19 cellular contexts compared by ENCODE assay signal in the genomic region with DNA sequence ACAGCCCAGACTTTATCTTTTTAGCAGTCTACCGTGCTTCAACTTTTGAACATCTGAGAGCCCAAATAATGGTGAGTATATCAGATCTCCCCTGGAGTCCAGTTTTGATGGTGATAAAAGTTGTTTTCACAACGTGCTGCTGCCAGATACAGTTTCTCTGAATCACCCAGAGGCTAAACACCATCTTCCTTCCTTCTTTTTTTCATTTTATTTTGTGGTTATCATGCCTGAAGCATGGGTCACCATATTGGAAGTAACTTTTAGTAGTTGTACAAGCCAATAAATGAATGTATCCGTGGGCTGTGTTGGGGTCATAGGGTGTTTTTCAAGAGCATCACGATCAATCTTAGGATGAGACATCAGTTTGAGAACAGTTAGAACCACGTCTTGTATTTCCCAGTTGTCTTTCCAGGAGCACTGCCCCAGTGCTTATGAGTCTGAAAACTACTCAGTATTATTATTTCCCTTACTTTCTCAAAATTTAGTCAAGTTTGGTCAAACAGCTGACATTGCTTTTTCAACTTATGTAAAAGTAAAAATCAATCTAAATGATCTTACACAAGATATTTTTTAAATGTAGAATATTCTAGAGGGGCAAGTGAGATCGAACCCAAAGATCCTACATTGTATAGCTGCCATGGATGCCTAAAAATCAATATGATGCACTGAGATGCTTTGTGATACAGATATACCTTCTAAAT.
A peak's percentile ranks its signal among the peaks of the same experiment; 100 is the strongest.
DNase-seq lines count a peak whose midpoint lies in the region; ATAC-seq, FAIRE-seq and TF ChIP-seq lines count a peak whose summit lies in the region.
"Had no signal": no experiment of that assay in that cellular context is flagged by ENCODE, and none has a peak within 500 bp of the region (broad histone marks: within the 10 kb centered on the region; RNA-seq: fewer than 3 reads in every experiment).

No MANE protein-coding gene starts in this region.

- H3K9me3 Mint-ChIP-seq in activated naive CD4-positive, alpha-beta T cell treated with anti-CD3 and anti-CD28 coated beads, Interleukin-2, amount 50 U/mL, for 72 hours, result peaks cover 13 to 15% of the 10 kb centered on the region in 2 donors

- no peaks in the 10 kb centered on the region for H3K4me1 ChIP-seq in A549
- no peaks in the 10 kb centered on the region for H3K4me1 ChIP-seq in K562 (replicated peaks in 1 of 2; ENCODE audit: control insufficient read depth in 2 of 2, insufficient read depth in 2 of 2, low read length in 2 of 2)
- H3K4me1 ChIP-seq: HAP-1 had no signal

- no peaks in the 10 kb centered on the region for H3K36me3 Mint-ChIP-seq in activated naive CD4-positive, alpha-beta T cell treated with anti-CD3 and anti-CD28 coated beads, Interleukin-2, amount 50 U/mL, for 72 hours

- in situ Hi-C loops in K562 (cut with MboI), result no loop called here

- CTCF ChIA-PET in A549 (lab: Yijun Ruan, JAX), result interaction anchor here (0.6 kb wide), 1 partner anchor 73 kb away, joined by 3 read pairs; no protein-coding TSS in a partner anchor
- CTCF ChIA-PET in K562 (lab: Yijun Ruan, JAX; ENCODE audit: low intra/inter-chr PET ratio), result no interaction called here

- no peaks in the 10 kb centered on the region for H3K36me3 ChIP-seq in K562 (ENCODE audit: control insufficient read depth, insufficient read depth, low read length)
- H3K36me3 ChIP-seq: HAP-1 had no signal

- H2AFZ ChIP-seq in K562 (ENCODE audit: low read depth, low read length), result no peak overlapping the region

- TF ChIP-seq CTCF in A549 (IDR thresholded peaks at IDR 0.05), result no peak
- no peak for TF ChIP-seq CTCF in K562 (IDR thresholded peaks at IDR 0.05 in 2 of 3, conservative IDR thresholded peaks at IDR 0.05 in 1 of 3; ENCODE audit: insufficient read depth in 2 of 3, low read depth in 1 of 3, low read length in 3 of 3)

- TF ChIP-seq RAD21 in A549 (conservative IDR thresholded peaks at IDR 0.05 in 1 of 2, IDR thresholded peaks at IDR 0.05 in 1 of 2) (no peak), K562 (CRISPR knock-in tag; conservative IDR thresholded peaks at IDR 0.05 in 1 of 2, IDR thresholded peaks at IDR 0.05 in 1 of 2) (no peak)

- H3K9ac ChIP-seq in K562 (ENCODE audit: insufficient read depth in 1 of 2, low read depth in 2 of 2, low read length in 2 of 2), result no peak overlapping the region

- intact Hi-C loops in K562 (cut with micrococcal nuclease), result no loop called here

- H3K27me3 ChIP-seq in K562 (ENCODE audit: control insufficient read depth in 2 of 2, insufficient read depth in 2 of 2, low read length in 2 of 2), result no peaks in the 10 kb centered on the region

- DNase-seq in A549 (ENCODE audit: low read depth in 1 of 2, low spot score in 1 of 2), result no peak
- peak; percentile 5 for DNase-seq in GM03348 (ENCODE audit: low spot score)
- peak; percentile 10 for DNase-seq in LHCN-M2 (ENCODE audit: low read depth)
- DNase-seq in K562 (ENCODE audit: extremely low read depth in 1 of 4, low spot score in 3 of 4), result no peak
- DNase-seq in activated naive CD4-positive, alpha-beta T cell treated with anti-CD3 and anti-CD28 coated beads, Interleukin-2, amount 50 U/mL, for 72 hours (ENCODE audit: low spot score in 2 of 2), result no peak
- DNase-seq in SIG-M5 treated with dmso at 0.1 percent for 504 hours (lab: John Stamatoyannopoulos, UW; ENCODE audit: unreplicated experiment), result no peak
- no peak for DNase-seq in central memory CD4-positive, alpha-beta T cell
- DNase-seq: 8988T; ACHN; C1 segment of cervical spinal cord; CD4-positive, alpha-beta T cell; DMS79; GDM1; KG1 had no signal

- peaks cover 7% of the 10 kb centered on the region; the same call in 2 of the 3 replicates for H3K9me3 ChIP-seq in A549
- H3K9me3 ChIP-seq in K562 (replicated peaks; ENCODE audit: control insufficient read depth, insufficient read depth, low read depth, low read length), result no peaks in the 10 kb centered on the region
- H3K9me3 ChIP-seq: HAP-1 had no signal

- peak; percentile 51 for FAIRE-seq in A549 (lab: Jason Lieb, UNC)
- FAIRE-seq in K562 (lab: Jason Lieb, UNC), result no peak
- FAIRE-seq: H1, HTR-8/SVneo had no signal

- H3K4me2 ChIP-seq in A549 (no peak overlapping the region), K562 (ENCODE audit: insufficient read depth, low read length) (no peak overlapping the region)

- no peaks in the 10 kb centered on the region for H3K79me2 ChIP-seq in K562 (ENCODE audit: control insufficient read depth, insufficient read depth, low read length)

- no peak for TF ChIP-seq EP300 in A549 (IDR thresholded peaks at IDR 0.05)
- no peak for TF ChIP-seq EP300 in K562 (IDR thresholded peaks at IDR 0.05; ENCODE audit: low read length)

- H4K20me1 ChIP-seq in K562 (replicated peaks; ENCODE audit: control insufficient read depth, insufficient read depth, low read length), result no peaks in the 10 kb centered on the region

- no peak overlapping the region for H3K4me3 ChIP-seq in A549
- H3K4me3 ChIP-seq in K562, result no peak overlapping the region
- H3K4me3 ChIP-seq: HAP-1 had no signal

- TF ChIP-seq POLR2A in A549 (IDR thresholded peaks at IDR 0.05; ENCODE audit: low read length), result no peak
- TF ChIP-seq POLR2A in K562 (conservative IDR thresholded peaks at IDR 0.05), result no peak

- no peak overlapping the region for H3K27ac Mint-ChIP-seq in activated naive CD4-positive, alpha-beta T cell treated with anti-CD3 and anti-CD28 coated beads, Interleukin-2, amount 50 U/mL, for 72 hours
- H3K27ac Mint-ChIP-seq: B cell; CD4-positive, alpha-beta T cell had no signal

- POLR2A ChIA-PET in A549 (lab: Yijun Ruan, JAX) (no interaction called here), K562 (lab: Yijun Ruan, JAX) (no interaction called here)

- no peaks in the 10 kb centered on the region for H3K9me1 ChIP-seq in K562 (ENCODE audit: control insufficient read depth, insufficient read depth, low read length)

- WGBS in A549 (ENCODE audit: missing lambda C conversion rate), result 15% methylated on average over 6 of the region's 6 CpGs
- WGBS in K562 (ENCODE audit: insufficient coverage, low coverage, missing lambda C conversion rate), result 1% methylated on average over 6 of the region's 6 CpGs

- ATAC-seq in A549 (no peak), K562 (no peak), HG02763 (IDR thresholded peaks at IDR 0.05; ENCODE audit: unreplicated experiment) (no peak)
- no peak for ATAC-seq in activated naive CD4-positive, alpha-beta T cell treated with anti-CD3 and anti-CD28 coated beads, Interleukin-2, amount 50 U/mL, for 72 hours

- BruUV-seq in K562 (replicated peaks; lab: Mats Ljungman, UMichigan), result no TSS peak

- H3K27ac ChIP-seq in A549, result no peak overlapping the region
- H3K27ac ChIP-seq in K562 (ENCODE audit: extremely low read depth, low read depth, low read length), result no peak overlapping the region

TF ChIP-seq in A549, 52 proteins besides CTCF, POLR2A, EP300 and RAD21:
- TF ChIP-seq MAFK (IDR thresholded peaks at IDR 0.05; ENCODE audit: partially characterized antibody), result peak; percentile 48
- TF ChIP-seq, protein P1, sequence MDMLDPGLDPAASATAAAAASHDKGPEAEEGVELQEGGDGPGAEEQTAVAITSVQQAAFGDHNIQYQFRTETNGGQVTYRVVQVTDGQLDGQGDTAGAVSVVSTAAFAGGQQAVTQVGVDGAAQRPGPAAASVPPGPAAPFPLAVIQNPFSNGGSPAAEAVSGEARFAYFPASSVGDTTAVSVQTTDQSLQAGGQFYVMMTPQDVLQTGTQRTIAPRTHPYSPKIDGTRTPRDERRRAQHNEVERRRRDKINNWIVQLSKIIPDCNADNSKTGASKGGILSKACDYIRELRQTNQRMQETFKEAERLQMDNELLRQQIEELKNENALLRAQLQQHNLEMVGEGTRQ (IDR thresholded peaks at IDR 0.05), result no peak

TF ChIP-seq in K562, 482 proteins besides CTCF, POLR2A, EP300 and RAD21:
- TF ChIP-seq, protein P2, sequence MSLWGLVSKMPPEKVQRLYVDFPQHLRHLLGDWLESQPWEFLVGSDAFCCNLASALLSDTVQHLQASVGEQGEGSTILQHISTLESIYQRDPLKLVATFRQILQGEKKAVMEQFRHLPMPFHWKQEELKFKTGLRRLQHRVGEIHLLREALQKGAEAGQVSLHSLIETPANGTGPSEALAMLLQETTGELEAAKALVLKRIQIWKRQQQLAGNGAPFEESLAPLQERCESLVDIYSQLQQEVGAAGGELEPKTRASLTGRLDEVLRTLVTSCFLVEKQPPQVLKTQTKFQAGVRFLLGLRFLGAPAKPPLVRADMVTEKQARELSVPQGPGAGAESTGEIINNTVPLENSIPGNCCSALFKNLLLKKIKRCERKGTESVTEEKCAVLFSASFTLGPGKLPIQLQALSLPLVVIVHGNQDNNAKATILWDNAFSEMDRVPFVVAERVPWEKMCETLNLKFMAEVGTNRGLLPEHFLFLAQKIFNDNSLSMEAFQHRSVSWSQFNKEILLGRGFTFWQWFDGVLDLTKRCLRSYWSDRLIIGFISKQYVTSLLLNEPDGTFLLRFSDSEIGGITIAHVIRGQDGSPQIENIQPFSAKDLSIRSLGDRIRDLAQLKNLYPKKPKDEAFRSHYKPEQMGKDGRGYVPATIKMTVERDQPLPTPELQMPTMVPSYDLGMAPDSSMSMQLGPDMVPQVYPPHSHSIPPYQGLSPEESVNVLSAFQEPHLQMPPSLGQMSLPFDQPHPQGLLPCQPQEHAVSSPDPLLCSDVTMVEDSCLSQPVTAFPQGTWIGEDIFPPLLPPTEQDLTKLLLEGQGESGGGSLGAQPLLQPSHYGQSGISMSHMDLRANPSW (CRISPR knock-in tag; IDR thresholded peaks at IDR 0.05), result no peak
- TF ChIP-seq SMARCC2 (IDR thresholded peaks at IDR 0.05; ENCODE audit: low read depth) (no peak), ZNF232 (CRISPR knock-in tag; IDR thresholded peaks at IDR 0.05) (no peak), DACH1 (IDR thresholded peaks at IDR 0.05; ENCODE audit: partially characterized antibody) (no peak), ZNF316 (IDR thresholded peaks at IDR 0.05) (peak; percentile 16; the same call in 1 of the 2 replicates)
- TF ChIP-seq, protein P3, sequence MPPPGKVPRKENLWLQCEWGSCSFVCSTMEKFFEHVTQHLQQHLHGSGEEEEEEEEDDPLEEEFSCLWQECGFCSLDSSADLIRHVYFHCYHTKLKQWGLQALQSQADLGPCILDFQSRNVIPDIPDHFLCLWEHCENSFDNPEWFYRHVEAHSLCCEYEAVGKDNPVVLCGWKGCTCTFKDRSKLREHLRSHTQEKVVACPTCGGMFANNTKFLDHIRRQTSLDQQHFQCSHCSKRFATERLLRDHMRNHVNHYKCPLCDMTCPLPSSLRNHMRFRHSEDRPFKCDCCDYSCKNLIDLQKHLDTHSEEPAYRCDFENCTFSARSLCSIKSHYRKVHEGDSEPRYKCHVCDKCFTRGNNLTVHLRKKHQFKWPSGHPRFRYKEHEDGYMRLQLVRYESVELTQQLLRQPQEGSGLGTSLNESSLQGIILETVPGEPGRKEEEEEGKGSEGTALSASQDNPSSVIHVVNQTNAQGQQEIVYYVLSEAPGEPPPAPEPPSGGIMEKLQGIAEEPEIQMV (tag; conservative IDR thresholded peaks at IDR 0.05; ENCODE audit: low read depth), result no peak

Comparison
In these comparisons a context has a peak if more than half of its experiments do, and no peak if none do; other contexts are left out.
1. DNase-seq: peak in GM03348 (single experiment) and LHCN-M2 (single experiment); none in A549 (0 of 2), K562 (0 of 4), activated naive CD4-positive, alpha-beta T cell treated with anti-CD3 and anti-CD28 coated beads, Interleukin-2, amount 50 U/mL, for 72 hours (0 of 2), SIG-M5 treated with dmso at 0.1 percent for 504 hours (single experiment) and central memory CD4-positive, alpha-beta T cell (single experiment).